ENCODE assay signal across 11 cellular contexts in genomic region chr9:750264-750967, GRCh38.
DNase-seq lines count a peak whose midpoint lies in the region; TF ChIP-seq lines count a peak whose summit lies in the region.
"Had no signal": no experiment of that assay in that cellular context is flagged by ENCODE, and none has a peak within 500 bp of the region (broad histone marks: within the 10 kb centered on the region; RNA-seq: fewer than 3 reads in every experiment).

No MANE protein-coding gene starts in this region.

- no peaks in the 10 kb centered on the region for H3K9me3 Mint-ChIP-seq in activated CD4-positive, alpha-beta T cell treated with anti-CD3 and anti-CD28 coated beads, Interleukin-2, amount 10 ng/mL, durations not matched to agents 24 days and 14 days
- H3K9me3 Mint-ChIP-seq in chondrocyte (ENCODE audit: low read depth), result no peaks in the 10 kb centered on the region
- H3K9me3 Mint-ChIP-seq in glutamatergic neuron (ENCODE audit: unreplicated experiment), result peaks cover 6% of the 10 kb centered on the region

- no peak for TF ChIP-seq CTCF in HL-60 (IDR thresholded peaks at IDR 0.05; ENCODE audit: insufficient read depth, low read length)
- no peak for TF ChIP-seq CTCF in chondrocyte (IDR thresholded peaks at IDR 0.05)
- TF ChIP-seq CTCF in stomach (IDR thresholded peaks at IDR 0.05), result no peak
- TF ChIP-seq CTCF in glutamatergic neuron (IDR thresholded peaks at IDR 0.05; ENCODE audit: partially characterized antibody, unreplicated experiment), result no peak

- H3K4me1 Mint-ChIP-seq in activated CD4-positive, alpha-beta T cell treated with anti-CD3 and anti-CD28 coated beads, Interleukin-2, amount 10 ng/mL, durations not matched to agents 24 days and 14 days, result peaks cover 41% of the 10 kb centered on the region
- H3K4me1 Mint-ChIP-seq in chondrocyte (ENCODE audit: low read depth) (peaks cover 43% of the 10 kb centered on the region), glutamatergic neuron (ENCODE audit: low read depth, unreplicated experiment) (peaks cover 11% of the 10 kb centered on the region)

- no peak overlapping the region for H3K23ac ChIP-seq in mesendoderm (ENCODE audit: low read length)

- no peaks in the 10 kb centered on the region for H3K9me3 ChIP-seq in stomach

- H3K27ac ChIP-seq in HL-60 (replicated peaks) (peak overlapping the region; percentile 60), stomach (peak overlapping the region in 3 of 5 donors; percentile 77 to 84 (median 78)), mesendoderm (ENCODE audit: low read depth, low read length) (no peak overlapping the region)

- no peak overlapping the region for H3K9ac ChIP-seq in mesendoderm (ENCODE audit: low read length)

- no peak overlapping the region for H3K4ac ChIP-seq in mesendoderm (ENCODE audit: low read depth, low read length)

- 74 to 87% (median 83%) methylated on average over 7 of the region's 7 CpGs for WGBS in stomach, 5 donors
- WGBS in mesendoderm (ENCODE audit: extremely low coverage, insufficient coverage, low lambda C conversion rate), result no CpG with 5 or more reads among the region's 7 CpGs

- DNase-seq in activated CD4-positive, alpha-beta T cell treated with anti-CD3 and anti-CD28 coated beads, Interleukin-2, amount 10 ng/mL, durations not matched to agents 24 days and 14 days, result no peak
- no peak for DNase-seq in activated CD4-positive, alpha-beta T cell treated with anti-CD3 and anti-CD28 coated beads for 4 hours
- DNase-seq in HL-60 (ENCODE audit: low read depth in 1 of 2, low spot score in 1 of 2), result peak in 1 of 2 experiments; percentile 44
- no peak for DNase-seq in chondrocyte (ENCODE audit: low spot score)
- DNase-seq in stomach, result no peak
- DNase-seq in glutamatergic neuron, result no peak
- DNase-seq in mesendoderm, result no peak
- DNase-seq in AG08395 (ENCODE audit: low spot score), result no peak
- DNase-seq: ACHN, H7, occipital lobe had no signal

- H3K36me3 ChIP-seq in stomach, result peaks cover 0 to 22% (median 19%) of the 10 kb centered on the region in 4 donors
- H3K36me3 ChIP-seq in mesendoderm (ENCODE audit: control insufficient read depth, insufficient read depth, low read length), result no peaks in the 10 kb centered on the region

- H2BK5ac ChIP-seq in mesendoderm (ENCODE audit: low read length), result no peak overlapping the region

- H3K4me1 ChIP-seq in stomach, result peaks cover 0 to 47% (median 22%) of the 10 kb centered on the region in 4 donors
- H3K4me1 ChIP-seq in mesendoderm (ENCODE audit: control insufficient read depth, low read depth, low read length), result no peaks in the 10 kb centered on the region

- no peaks in the 10 kb centered on the region for H3K27me3 Mint-ChIP-seq in activated CD4-positive, alpha-beta T cell treated with anti-CD3 and anti-CD28 coated beads, Interleukin-2, amount 10 ng/mL, durations not matched to agents 24 days and 14 days
- no peaks in the 10 kb centered on the region for H3K27me3 Mint-ChIP-seq in chondrocyte (ENCODE audit: low read depth)
- peaks cover 8% of the 10 kb centered on the region for H3K27me3 Mint-ChIP-seq in glutamatergic neuron (ENCODE audit: unreplicated experiment)

- no peak overlapping the region for H2BK120ac ChIP-seq in mesendoderm (ENCODE audit: low read depth, low read length)

- intact Hi-C loops in activated CD4-positive, alpha-beta T cell treated with anti-CD3 and anti-CD28 coated beads, Interleukin-2, amount 10 ng/mL, durations not matched to agents 24 days and 14 days (cut with micrococcal nuclease), result loop anchor here (10.0 kb wide), 1 partner anchor 246 kb away; the partner anchor contains the start of gene KANK1
- intact Hi-C loops in stomach (cut with DNase I; ENCODE audit: low total_unique reads), result no loop called here

- no peak overlapping the region for H3K56ac ChIP-seq in mesendoderm (ENCODE audit: low read length)

- TF ChIP-seq EP300 in stomach (IDR thresholded peaks at IDR 0.05), result no peak

- H4K8ac ChIP-seq in mesendoderm (ENCODE audit: low read depth, low read length), result no peak overlapping the region

- no peak overlapping the region for H3K18ac ChIP-seq in mesendoderm (ENCODE audit: low read length)

- H3K4me2 ChIP-seq in mesendoderm (ENCODE audit: low read length), result no peak overlapping the region

- H3K79me2 ChIP-seq in mesendoderm (ENCODE audit: control insufficient read depth, insufficient read depth, low read length), result no peaks in the 10 kb centered on the region

- H3K4me3 Mint-ChIP-seq in activated CD4-positive, alpha-beta T cell treated with anti-CD3 and anti-CD28 coated beads, Interleukin-2, amount 10 ng/mL, durations not matched to agents 24 days and 14 days, result peak overlapping the region; percentile 25
- H3K4me3 Mint-ChIP-seq in chondrocyte (ENCODE audit: unreplicated experiment) (no peak overlapping the region), glutamatergic neuron (ENCODE audit: unreplicated experiment) (no peak overlapping the region)

- H2BK15ac ChIP-seq in mesendoderm (replicated peaks; ENCODE audit: low read depth), result no peak overlapping the region

- no peaks in the 10 kb centered on the region for H3K27me3 ChIP-seq in HL-60 (ENCODE audit: insufficient read depth, poor library complexity, severe bottlenecking)
- H3K27me3 ChIP-seq in stomach, result no peaks in the 10 kb centered on the region
- no peaks in the 10 kb centered on the region for H3K27me3 ChIP-seq in mesendoderm (ENCODE audit: insufficient read depth, low read length, poor library complexity)

- no peak for TF ChIP-seq POLR2A in stomach (IDR thresholded peaks at IDR 0.05)

- H3K4me3 ChIP-seq in HL-60 (replicated peaks; ENCODE audit: insufficient read depth, low read length) (no peak overlapping the region), stomach (no peak overlapping the region), mesendoderm (ENCODE audit: low read length) (no peak overlapping the region)

- no peak overlapping the region for H4K5ac ChIP-seq in mesendoderm (ENCODE audit: low read length)

- peaks cover 1% of the 10 kb centered on the region for H3K36me3 Mint-ChIP-seq in activated CD4-positive, alpha-beta T cell treated with anti-CD3 and anti-CD28 coated beads, Interleukin-2, amount 10 ng/mL, durations not matched to agents 24 days and 14 days (ENCODE audit: low read depth)
- H3K36me3 Mint-ChIP-seq in chondrocyte (ENCODE audit: low read depth) (peaks cover 12% of the 10 kb centered on the region), glutamatergic neuron (ENCODE audit: unreplicated experiment) (no peaks in the 10 kb centered on the region)

- no peaks in the 10 kb centered on the region for H3K79me1 ChIP-seq in mesendoderm (ENCODE audit: low read length)

- H3K27ac Mint-ChIP-seq in activated CD4-positive, alpha-beta T cell treated with anti-CD3 and anti-CD28 coated beads, Interleukin-2, amount 10 ng/mL, durations not matched to agents 24 days and 14 days, result peak overlapping the region; percentile 28
- H3K27ac Mint-ChIP-seq in chondrocyte (ENCODE audit: unreplicated experiment) (peak overlapping the region; percentile 97), glutamatergic neuron (ENCODE audit: unreplicated experiment) (no peak overlapping the region)

- H2AK5ac ChIP-seq in mesendoderm (ENCODE audit: low read length), result no peak overlapping the region
